8 cellular contexts compared by ENCODE assay signal in genomic region chr19:1465191-1466016, GRCh38. TPM values are rescaled to one million over a fixed set of nuclear protein-coding genes. Genes with fewer than 3 reads are reported as not detected.
A peak's percentile ranks its signal among the peaks of the same experiment; 100 is the strongest.
DNase-seq lines count a peak whose midpoint lies in the region; ATAC-seq lines count a peak whose summit lies in the region.

No MANE protein-coding gene starts in this region.

- H3K4me3 ChIP-seq in effector memory CD4-positive, alpha-beta T cell (ENCODE audit: insufficient read depth, low read depth, low read length, poor library complexity, severe bottlenecking): no peak overlapping the region

- H3K27ac ChIP-seq in effector memory CD4-positive, alpha-beta T cell (ENCODE audit: insufficient read depth, low read length, poor library complexity, severe bottlenecking): no peak overlapping the region

- H3K36me3 ChIP-seq in effector memory CD4-positive, alpha-beta T cell (ENCODE audit: control insufficient read depth, insufficient read depth, low read length): no peaks in the 10 kb centered on the region

- no peak overlapping the region for H3K27ac Mint-ChIP-seq in activated CD4-positive, alpha-beta T cell treated with anti-CD3 and anti-CD28 coated beads for 36 hours
- no peak overlapping the region for H3K27ac Mint-ChIP-seq in activated T-cell treated with anti-CD3 and anti-CD28 coated beads, Interleukin-2, amount 50 U/mL, for 24 hours

- H3K9me3 ChIP-seq in effector memory CD4-positive, alpha-beta T cell (ENCODE audit: control insufficient read depth, low read length): no peaks in the 10 kb centered on the region

- peaks cover 43% of the 10 kb centered on the region for H3K4me1 ChIP-seq in effector memory CD4-positive, alpha-beta T cell (ENCODE audit: control insufficient read depth, insufficient read depth, low read length, poor library complexity, severe bottlenecking)

- H3K27me3 ChIP-seq in effector memory CD4-positive, alpha-beta T cell (replicated peaks; ENCODE audit: control insufficient read depth, insufficient read depth, low read length, poor library complexity, severe bottlenecking): peaks cover 35% of the 10 kb centered on the region

- H3K9me3 Mint-ChIP-seq in activated CD4-positive, alpha-beta T cell treated with anti-CD3 and anti-CD28 coated beads for 36 hours (ENCODE audit: low read depth): no peaks in the 10 kb centered on the region
- H3K9me3 Mint-ChIP-seq in activated T-cell treated with anti-CD3 and anti-CD28 coated beads, Interleukin-2, amount 50 U/mL, for 24 hours: no peaks in the 10 kb centered on the region

- CTCF ChIA-PET in activated CD4-positive, alpha-beta T cell treated with anti-CD3 and anti-CD28 coated beads for 36 hours (lab: Charles Lee): interaction anchor here (0.6 to 3.4 kb wide), 3 partner anchors 13 to 287 kb away, joined by 3 to 17 read pairs (median 3); no protein-coding TSS in a partner anchor

- H3K4me1 Mint-ChIP-seq in activated CD4-positive, alpha-beta T cell treated with anti-CD3 and anti-CD28 coated beads for 36 hours: peaks cover 3% of the 10 kb centered on the region
- H3K4me1 Mint-ChIP-seq in activated T-cell treated with anti-CD3 and anti-CD28 coated beads, Interleukin-2, amount 50 U/mL, for 24 hours (ENCODE audit: low read depth): peaks cover 6% of the 10 kb centered on the region

- no peaks in the 10 kb centered on the region for H3K36me3 Mint-ChIP-seq in activated CD4-positive, alpha-beta T cell treated with anti-CD3 and anti-CD28 coated beads for 36 hours (ENCODE audit: low read depth)
- no peaks in the 10 kb centered on the region for H3K36me3 Mint-ChIP-seq in activated T-cell treated with anti-CD3 and anti-CD28 coated beads, Interleukin-2, amount 50 U/mL, for 24 hours (ENCODE audit: low read depth)

- DNase-seq in activated CD4-positive, alpha-beta T cell treated with anti-CD3 and anti-CD28 coated beads for 36 hours: peak; percentile 63
- DNase-seq in activated CD4-positive, alpha-beta T cell treated with anti-CD3 and anti-CD28 coated beads, Interleukin-2, amount 50 U/mL, for 4 hours: no peak
- DNase-seq in activated T-cell treated with anti-CD3 and anti-CD28 coated beads, Interleukin-2, amount 50 U/mL, for 24 hours: peak; percentile 54
- peak; percentile 66 for DNase-seq in left ventricle myocardium superior
- peak; percentile 59 for DNase-seq in stimulated activated CD8-positive, alpha-beta memory T cell treated with anti-CD3 and anti-CD28 coated beads, Interleukin-4, amount 100 ng/mL, for 48 hours
- no peak for DNase-seq in effector memory CD4-positive, alpha-beta T cell

- intact Hi-C loops in activated CD4-positive, alpha-beta T cell treated with anti-CD3 and anti-CD28 coated beads for 36 hours (cut with DNase I, micrococcal nuclease): loop anchor here in 1 of 2 experiments (5.0 kb wide), 1 partner anchor 297 kb away; no protein-coding TSS in a partner anchor
- intact Hi-C loops in left ventricle myocardium superior (cut with micrococcal nuclease): no loop called here

- no peak overlapping the region for H3K4me3 Mint-ChIP-seq in activated CD4-positive, alpha-beta T cell treated with anti-CD3 and anti-CD28 coated beads for 36 hours
- H3K4me3 Mint-ChIP-seq in activated T-cell treated with anti-CD3 and anti-CD28 coated beads, Interleukin-2, amount 50 U/mL, for 24 hours: no peak overlapping the region

- POLR2A ChIA-PET in activated CD4-positive, alpha-beta T cell treated with anti-CD3 and anti-CD28 coated beads for 36 hours (lab: Charles Lee): no interaction called here

- H3K27me3 Mint-ChIP-seq in activated CD4-positive, alpha-beta T cell treated with anti-CD3 and anti-CD28 coated beads for 36 hours: peaks cover 3% of the 10 kb centered on the region
- peaks cover 13% of the 10 kb centered on the region for H3K27me3 Mint-ChIP-seq in activated T-cell treated with anti-CD3 and anti-CD28 coated beads, Interleukin-2, amount 50 U/mL, for 24 hours

- ATAC-seq in activated CD4-positive, alpha-beta T cell treated with anti-CD3 and anti-CD28 coated beads for 36 hours: no peak
- ATAC-seq in left ventricle myocardium superior: peak; percentile 58
- no peak for ATAC-seq in HG02678 (IDR thresholded peaks at IDR 0.05; ENCODE audit: unreplicated experiment)
- ATAC-seq in GM19324 (IDR thresholded peaks at IDR 0.05; ENCODE audit: low FRiP score, unreplicated experiment): no peak

RNA-seq across cellular contexts. Expression of gene C19orf25, which starts 13.6 kb away (rescaled TPM):
- total RNA-seq in activated CD4-positive, alpha-beta T cell treated with anti-CD3 and anti-CD28 coated beads for 36 hours: 10 to 100 TPM; 19.9 to 26.9 TPM
- total RNA-seq in left ventricle myocardium superior: 16.2 TPM

RNA-seq across cellular contexts. Expression of gene APC2, which starts 15.5 kb away (rescaled TPM):
- under 1 TPM; 0.09 to 0.14 TPM for total RNA-seq in activated CD4-positive, alpha-beta T cell treated with anti-CD3 and anti-CD28 coated beads for 36 hours
- total RNA-seq in left ventricle myocardium superior: 0.17 TPM

RNA-seq across cellular contexts. Expression of gene PCSK4, which starts 24.7 kb away (rescaled TPM):
- total RNA-seq in activated CD4-positive, alpha-beta T cell treated with anti-CD3 and anti-CD28 coated beads for 36 hours: 1 to 10 TPM; 1.8 to 3.9 TPM
- total RNA-seq in left ventricle myocardium superior: 2.8 TPM

RNA-seq across cellular contexts. Expression of gene REEP6, which starts 25.6 kb away (rescaled TPM):
- 1 to 10 TPM; 2.1 to 2.7 TPM for total RNA-seq in activated CD4-positive, alpha-beta T cell treated with anti-CD3 and anti-CD28 coated beads for 36 hours
- total RNA-seq in left ventricle myocardium superior: 0.72 TPM

RNA-seq across cellular contexts. Expression of gene RPS15, which starts 27.2 kb away (rescaled TPM):
- total RNA-seq in activated CD4-positive, alpha-beta T cell treated with anti-CD3 and anti-CD28 coated beads for 36 hours: 1,000 to 10,000 TPM; 1,716 to 1,858 TPM
- 625 TPM for total RNA-seq in left ventricle myocardium superior

Comparison
In these comparisons a context has a peak if more than half of its experiments do, and no peak if none do; other contexts are left out.
1. DNase-seq: peak in activated CD4-positive, alpha-beta T cell treated with anti-CD3 and anti-CD28 coated beads for 36 hours (single experiment), activated T-cell treated with anti-CD3 and anti-CD28 coated beads, Interleukin-2, amount 50 U/mL, for 24 hours (single experiment), left ventricle myocardium superior (single experiment) and stimulated activated CD8-positive, alpha-beta memory T cell treated with anti-CD3 and anti-CD28 coated beads, Interleukin-4, amount 100 ng/mL, for 48 hours (single experiment); none in activated CD4-positive, alpha-beta T cell treated with anti-CD3 and anti-CD28 coated beads, Interleukin-2, amount 50 U/mL, for 4 hours (0 of 2) and effector memory CD4-positive, alpha-beta T cell (0 of 3).